1 cellular context compared by ENCODE assay signal in the genomic region with DNA sequence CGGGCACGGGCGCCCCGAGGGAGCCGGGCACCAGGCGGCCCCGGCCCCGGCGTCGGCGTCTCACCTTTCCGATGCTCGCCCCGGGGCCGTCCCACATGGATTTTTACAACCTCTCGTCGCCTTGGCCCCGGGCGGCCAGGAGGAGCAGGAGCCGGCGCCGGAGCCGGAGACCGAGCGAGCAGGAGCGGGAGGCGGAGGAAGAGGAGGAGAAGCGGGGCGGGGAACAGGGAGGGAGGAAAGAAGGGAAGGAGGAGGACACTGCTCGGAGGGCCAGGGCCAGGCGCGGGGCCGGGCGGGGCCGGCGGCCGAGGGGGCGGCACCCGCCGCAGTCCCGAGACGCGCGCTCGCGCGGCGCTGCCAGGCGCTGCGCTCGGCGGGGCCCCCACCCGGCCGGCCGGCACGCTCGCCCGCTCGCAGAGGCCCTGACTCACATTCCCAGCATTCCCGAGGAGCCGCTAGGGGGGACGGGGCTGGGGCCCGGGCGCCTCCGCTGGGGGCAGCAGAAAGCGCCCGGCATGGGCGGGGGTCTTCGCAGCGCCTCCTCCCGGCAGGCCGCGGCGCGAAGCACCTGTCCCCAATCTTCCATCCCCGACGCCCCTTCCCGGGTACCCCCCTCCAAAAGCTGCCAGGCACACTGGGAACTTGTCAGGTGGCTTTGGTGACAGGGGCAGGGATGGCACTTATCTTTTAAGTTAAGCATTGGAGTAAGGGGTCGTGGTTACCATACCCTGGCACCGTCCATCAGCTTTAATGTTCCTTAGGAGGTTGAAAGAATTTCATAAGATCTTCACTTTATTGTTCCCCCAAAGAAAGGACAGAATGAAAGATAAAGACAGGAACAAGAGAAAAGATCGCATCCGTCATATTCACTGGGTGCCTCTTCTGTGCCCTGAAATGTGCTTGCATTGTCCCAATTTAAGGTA.
TF ChIP-seq lines count a peak whose summit lies in the region.

TSS of gene ERC2 (minus strand) at position 284 of the 923 bp plus-strand sequence.

TF ChIP-seq in GM23338, 12 proteins besides CTCF, POLR2A, EP300 and RAD21 (continued from another document):
- TF ChIP-seq ZNF462 (CRISPR knock-in tag; IDR thresholded peaks at IDR 0.05) (no peak), JUNB (IDR thresholded peaks at IDR 0.05; ENCODE audit: unreplicated experiment) (no peak), ZNF331 (CRISPR knock-in tag; IDR thresholded peaks at IDR 0.05; ENCODE audit: low read depth) (no peak)
- TF ChIP-seq, protein P1, sequence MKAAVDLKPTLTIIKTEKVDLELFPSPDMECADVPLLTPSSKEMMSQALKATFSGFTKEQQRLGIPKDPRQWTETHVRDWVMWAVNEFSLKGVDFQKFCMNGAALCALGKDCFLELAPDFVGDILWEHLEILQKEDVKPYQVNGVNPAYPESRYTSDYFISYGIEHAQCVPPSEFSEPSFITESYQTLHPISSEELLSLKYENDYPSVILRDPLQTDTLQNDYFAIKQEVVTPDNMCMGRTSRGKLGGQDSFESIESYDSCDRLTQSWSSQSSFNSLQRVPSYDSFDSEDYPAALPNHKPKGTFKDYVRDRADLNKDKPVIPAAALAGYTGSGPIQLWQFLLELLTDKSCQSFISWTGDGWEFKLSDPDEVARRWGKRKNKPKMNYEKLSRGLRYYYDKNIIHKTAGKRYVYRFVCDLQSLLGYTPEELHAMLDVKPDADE (IDR thresholded peaks at IDR 0.05) = no peak
